In the genomic region with DNA sequence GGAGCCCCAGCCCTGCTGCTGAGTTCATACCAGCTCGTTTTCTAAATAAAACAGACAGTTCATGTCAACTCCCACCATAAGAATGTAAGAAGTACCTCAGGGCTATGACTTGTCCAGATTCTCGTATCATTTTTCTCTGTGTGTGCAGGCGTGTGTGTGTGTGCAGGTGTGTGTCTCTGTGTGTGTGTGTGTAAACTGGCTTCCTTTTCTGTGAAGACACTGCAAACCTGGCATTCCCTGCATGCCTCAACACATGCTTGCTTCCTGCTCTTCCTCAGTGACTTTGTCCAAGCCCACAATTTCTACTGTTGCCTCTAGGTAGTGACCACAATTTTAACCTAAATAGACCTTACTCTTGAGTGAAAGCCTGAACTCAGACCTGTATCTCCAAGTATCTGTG, we compare ENCODE assay signal across 1 cellular context.
TF ChIP-seq lines count a peak whose summit lies in the region.

No MANE protein-coding gene starts in this region.

TF ChIP-seq in IMR-90, 13 proteins besides CTCF, POLR2A, EP300 and RAD21 (continued from another document):
- TF ChIP-seq, protein P1, sequence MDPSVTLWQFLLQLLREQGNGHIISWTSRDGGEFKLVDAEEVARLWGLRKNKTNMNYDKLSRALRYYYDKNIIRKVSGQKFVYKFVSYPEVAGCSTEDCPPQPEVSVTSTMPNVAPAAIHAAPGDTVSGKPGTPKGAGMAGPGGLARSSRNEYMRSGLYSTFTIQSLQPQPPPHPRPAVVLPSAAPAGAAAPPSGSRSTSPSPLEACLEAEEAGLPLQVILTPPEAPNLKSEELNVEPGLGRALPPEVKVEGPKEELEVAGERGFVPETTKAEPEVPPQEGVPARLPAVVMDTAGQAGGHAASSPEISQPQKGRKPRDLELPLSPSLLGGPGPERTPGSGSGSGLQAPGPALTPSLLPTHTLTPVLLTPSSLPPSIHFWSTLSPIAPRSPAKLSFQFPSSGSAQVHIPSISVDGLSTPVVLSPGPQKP (IDR thresholded peaks at IDR 0.05; ENCODE audit: borderline replicate concordance, low read depth, low read length) = no peak
- TF ChIP-seq CHD1 (IDR thresholded peaks at IDR 0.05; ENCODE audit: low read depth, low read length) = no peak
- TF ChIP-seq MAFK (IDR thresholded peaks at IDR 0.05; ENCODE audit: low read depth, low read length) = no peak
- no peak for TF ChIP-seq CEBPB (IDR thresholded peaks at IDR 0.05; ENCODE audit: low read depth, low read length)
TF ChIP-seq in IMR-90: peak in this region for 0.
